In genomic region chrX:69285881-69286545, GRCh38 we compare ENCODE assay signal across 8 cellular contexts.
DNase-seq lines count a peak whose midpoint lies in the region; ATAC-seq and TF ChIP-seq lines count a peak whose summit lies in the region.

No MANE protein-coding gene starts in this region.

- H3K9ac ChIP-seq in Loucy (ENCODE audit: low read depth, low read length, poor library complexity, severe bottlenecking): peak overlapping the region; percentile 70

- no peak for TF ChIP-seq POLR2A in lower leg skin (IDR thresholded peaks at IDR 0.05)

- ATAC-seq in GM18858 (IDR thresholded peaks at IDR 0.05; ENCODE audit: unreplicated experiment) (peak; percentile 42), HG02642 (IDR thresholded peaks at IDR 0.05; ENCODE audit: poor library complexity, unreplicated experiment) (no peak)

- H3K9me3 Mint-ChIP-seq in dendritic cell treated with granulocyte-macrophage colony-stimulating factor and Interleukin-4, amounts not matched to agents 40 ng/mL and 50 ng/mL, for 4 days: no peaks in the 10 kb centered on the region

- WGBS in lower leg skin, 2 donors: 0 to 12% methylated on average over 14 to 31 of the region's 31 CpGs

- peaks cover 11% of the 10 kb centered on the region for H3K27me3 Mint-ChIP-seq in dendritic cell treated with granulocyte-macrophage colony-stimulating factor and Interleukin-4, amounts not matched to agents 40 ng/mL and 50 ng/mL, for 4 days

- no peaks in the 10 kb centered on the region for H3K79me2 ChIP-seq in Loucy (ENCODE audit: insufficient read depth, low read length)

- DNase-seq in AG04450 (ENCODE audit: low read depth, low spot score) (no peak), lower leg skin (ENCODE audit: low spot score in 2 of 2) (peak; percentile 37 to 92)
- DNase-seq in activated CD4-positive, alpha-beta T cell treated with anti-CD3 and anti-CD28 coated beads for 48 hours: peak; percentile 64
- DNase-seq in stimulated activated CD4-positive, alpha-beta T cell treated with anti-CD3 and anti-CD28 coated beads, TNF-alpha, amount 100 ng/mL, for 1 hour (ENCODE audit: low read depth in 3 of 3, low spot score in 1 of 3): peak in 2 of 3 donors; percentile 23 to 48

- peaks cover 3% of the 10 kb centered on the region for H3K4me1 ChIP-seq in Loucy (ENCODE audit: insufficient read depth, low read length, poor library complexity, severe bottlenecking)

- H3K4me2 ChIP-seq in Loucy (ENCODE audit: low read depth, low read length, poor library complexity, severe bottlenecking): peak overlapping the region; percentile 73

- H3K9me2 ChIP-seq in Loucy (replicated peaks; ENCODE audit: low read depth, low read length): no peaks in the 10 kb centered on the region

- no peaks in the 10 kb centered on the region for H3F3A ChIP-seq in Loucy (ENCODE audit: low read depth)

- no peaks in the 10 kb centered on the region for H3K9me3 ChIP-seq in AG04450 (ENCODE audit: control insufficient read depth, insufficient read depth, low read length)
- no peaks in the 10 kb centered on the region for H3K9me3 ChIP-seq in Loucy (ENCODE audit: insufficient read depth, low read depth, low read length)

- CTCF ChIA-PET in AG04450 (lab: Charles Lee): interaction anchor here (0.7 to 6.0 kb wide), 8 partner anchors 13 to 465 kb away, joined by 3 to 56 read pairs (median 4); partner anchors contain the start of gene EFNB1

- no peak overlapping the region for H3K27ac ChIP-seq in AG04450 (ENCODE audit: low read depth, low read length)

- no peaks in the 10 kb centered on the region for H3K27me3 ChIP-seq in AG04450 (ENCODE audit: control insufficient read depth, insufficient read depth, low read length)
- no peaks in the 10 kb centered on the region for H3K27me3 ChIP-seq in Loucy (ENCODE audit: insufficient read depth, low read length, poor library complexity, severe bottlenecking)

- POLR2A ChIA-PET in AG04450 (lab: Yijun Ruan, JAX): no interaction called here

- H3K36me3 ChIP-seq in Loucy (ENCODE audit: insufficient read depth, low read length): no peaks in the 10 kb centered on the region

- no peak overlapping the region for H3K27ac Mint-ChIP-seq in dendritic cell treated with granulocyte-macrophage colony-stimulating factor and Interleukin-4, amounts not matched to agents 40 ng/mL and 50 ng/mL, for 4 days

- intact Hi-C loops in dendritic cell treated with granulocyte-macrophage colony-stimulating factor and Interleukin-4, amounts not matched to agents 40 ng/mL and 50 ng/mL, for 4 days (cut with micrococcal nuclease): loop anchor here (5.0 kb wide), 1 partner anchor 464 kb away; no protein-coding TSS in a partner anchor
- intact Hi-C loops in lower leg skin (cut with DNase I; ENCODE audit: low total_unique reads): loop anchor here (10.0 kb wide), 1 partner anchor 461 kb away; the partner anchor contains the start of gene EFNB1

- H3K4me3 ChIP-seq in AG04450 (ENCODE audit: low read depth, low read length) (peak overlapping the region; percentile 55), Loucy (ENCODE audit: low read length, poor library complexity, severe bottlenecking) (peak overlapping the region; percentile 70), lower leg skin (ENCODE audit: low read depth, poor library complexity, severe bottlenecking) (no peak overlapping the region)

- H3K4me1 Mint-ChIP-seq in dendritic cell treated with granulocyte-macrophage colony-stimulating factor and Interleukin-4, amounts not matched to agents 40 ng/mL and 50 ng/mL, for 4 days (ENCODE audit: low read depth): no peaks in the 10 kb centered on the region

- no peaks in the 10 kb centered on the region for H3K36me3 Mint-ChIP-seq in dendritic cell treated with granulocyte-macrophage colony-stimulating factor and Interleukin-4, amounts not matched to agents 40 ng/mL and 50 ng/mL, for 4 days (ENCODE audit: low read depth)

- H3K4me3 Mint-ChIP-seq in dendritic cell treated with granulocyte-macrophage colony-stimulating factor and Interleukin-4, amounts not matched to agents 40 ng/mL and 50 ng/mL, for 4 days: peak overlapping the region; percentile 54

- peak overlapping the region; percentile 78 for H2AFZ ChIP-seq in Loucy (ENCODE audit: low read length)

- no peaks in the 10 kb centered on the region for H4K20me1 ChIP-seq in Loucy (ENCODE audit: insufficient read depth, low read length, poor library complexity, severe bottlenecking)

- TF ChIP-seq CTCF in AG04450 (IDR thresholded peaks at IDR 0.05; ENCODE audit: low read depth, low read length) (peak; percentile 77), Loucy (conservative IDR thresholded peaks at IDR 0.05; ENCODE audit: low read length) (peak; percentile 66), lower leg skin (IDR thresholded peaks at IDR 0.05) (no peak)

Comparison
In these comparisons a context has a peak if more than half of its experiments do, and no peak if none do; other contexts are left out.
1. CTCF ChIP-seq: peak in AG04450 (single experiment) and Loucy (single experiment); none in lower leg skin (0 of 3).